ENCODE assay signal across 8 cellular contexts in the genomic region with DNA sequence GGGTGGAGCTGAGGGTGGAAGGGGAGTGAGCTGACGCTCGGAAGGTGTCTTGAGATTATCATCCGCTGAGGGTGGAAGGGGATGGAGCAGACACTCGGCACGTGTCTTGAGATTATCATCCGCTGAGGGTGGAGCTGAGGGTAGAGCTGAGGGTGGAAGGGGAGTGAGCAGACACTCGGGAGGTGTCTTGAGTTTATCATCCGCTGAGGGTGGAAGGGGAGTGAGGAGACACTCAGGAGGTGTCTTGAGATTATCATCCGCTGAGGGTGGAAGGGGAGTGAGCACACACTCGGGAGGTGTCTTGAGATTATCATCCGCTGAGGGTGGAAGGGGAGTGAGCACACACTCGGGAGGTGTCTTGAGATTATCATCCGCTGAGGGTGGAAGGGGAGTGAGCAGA. TPM values are rescaled to one million over a fixed set of nuclear protein-coding genes. Genes with fewer than 3 reads are reported as not detected.
DNase-seq lines count a peak whose midpoint lies in the region; ATAC-seq and TF ChIP-seq lines count a peak whose summit lies in the region.
"Not testable (repeated sequence)": the region's sequence is repeated elsewhere in the genome, so short reads cannot be mapped to it uniquely, and the experiment has no call there.

No MANE protein-coding gene starts in this region.

- not testable (repeated sequence) for H3K9ac ChIP-seq in HUES6 (ENCODE audit: low read length)

- not testable (repeated sequence) for H3K36me3 Mint-ChIP-seq in CD4-positive, alpha-beta T cell (ENCODE audit: low read depth); T-helper 2 cell treated with Interferon-gamma antibody and Interleukin-4, amounts not matched to agents 5 μg/mL and 100 μg/mL, for 36 hours (ENCODE audit: low read depth); activated CD4-positive, alpha-beta memory T cell treated with anti-CD3 and anti-CD28 coated beads, Interleukin-2, amount 10 ng/mL, durations not matched to agents 7 days and 5 days (ENCODE audit: low read depth); activated naive CD4-positive, alpha-beta T cell treated with anti-CD3 and anti-CD28 coated beads, Interleukin-2, amount 10 ng/mL, durations not matched to agents 7 days and 5 days; naive thymus-derived CD8-positive, alpha-beta T cell; stimulated activated naive CD8-positive, alpha-beta T cell treated with anti-CD3 and anti-CD28 coated beads, Interleukin-15, Interleukin-2, amounts not matched to agents 100 ng/mL and 50 ng/mL, for 24 hours (ENCODE audit: low read depth)

- not testable (repeated sequence) for TF ChIP-seq CTCF in CD4-positive, alpha-beta T cell (IDR thresholded peaks at IDR 0.05)

- H3K4me1 ChIP-seq in HUES6 (ENCODE audit: control insufficient read depth, insufficient read depth, low read length); effector memory CD4-positive, alpha-beta T cell (ENCODE audit: control insufficient read depth, insufficient read depth, low read length, poor library complexity, severe bottlenecking): not testable (repeated sequence)

- H3K27me3 ChIP-seq in CD4-positive, alpha-beta T cell (ENCODE audit: control insufficient read depth, insufficient read depth, low read length); effector memory CD4-positive, alpha-beta T cell (replicated peaks; ENCODE audit: control insufficient read depth, insufficient read depth, low read length, poor library complexity, severe bottlenecking): not testable (repeated sequence)
- peaks cover 13% of the 10 kb centered on the region for H3K27me3 ChIP-seq in HUES6 (ENCODE audit: control insufficient read depth, insufficient read depth, low read length)

- H3K4me3 ChIP-seq in HUES6 (ENCODE audit: low read depth, low read length): peak overlapping the region; percentile 44
- H3K4me3 ChIP-seq in effector memory CD4-positive, alpha-beta T cell (ENCODE audit: insufficient read depth, low read depth, low read length, poor library complexity, severe bottlenecking): not testable (repeated sequence)

- peak in 1 of 10 experiments; percentile 20 for DNase-seq in CD4-positive, alpha-beta T cell
- DNase-seq in T-helper 2 cell treated with Interferon-gamma antibody and Interleukin-4, amounts not matched to agents 5 μg/mL and 100 μg/mL, for 36 hours (ENCODE audit: low spot score); activated CD4-positive, alpha-beta memory T cell treated with anti-CD3 and anti-CD28 coated beads, Interleukin-2, amount 10 ng/mL, durations not matched to agents 7 days and 5 days; activated naive CD4-positive, alpha-beta T cell treated with anti-CD3 and anti-CD28 coated beads, Interleukin-2, amount 10 ng/mL, durations not matched to agents 7 days and 5 days: not testable (repeated sequence)
- DNase-seq in effector memory CD4-positive, alpha-beta T cell: peak in 2 of 3 donors; percentile 11 to 19
- DNase-seq in naive thymus-derived CD8-positive, alpha-beta T cell: peak in 4 of 10 donors; percentile 25 to 35 (median 32)

- POLR2A ChIA-PET in CD4-positive, alpha-beta T cell (lab: Charles Lee); activated CD4-positive, alpha-beta memory T cell treated with anti-CD3 and anti-CD28 coated beads, Interleukin-2, amount 10 ng/mL, durations not matched to agents 7 days and 5 days (lab: Charles Lee); naive thymus-derived CD8-positive, alpha-beta T cell (lab: Charles Lee): not testable (repeated sequence)

- not testable (repeated sequence) for H3K36me3 ChIP-seq in HUES6 (ENCODE audit: control insufficient read depth, insufficient read depth, low read length); effector memory CD4-positive, alpha-beta T cell (ENCODE audit: control insufficient read depth, insufficient read depth, low read length)

- not testable (repeated sequence) for H3K9me3 ChIP-seq in CD4-positive, alpha-beta T cell (ENCODE audit: control insufficient read depth, low read length); HUES6 (ENCODE audit: control insufficient read depth, insufficient read depth, low read depth, low read length); effector memory CD4-positive, alpha-beta T cell (ENCODE audit: control insufficient read depth, low read length)

- peak overlapping the region; percentile 86 for H3K4me3 Mint-ChIP-seq in CD4-positive, alpha-beta T cell
- H3K4me3 Mint-ChIP-seq in T-helper 2 cell treated with Interferon-gamma antibody and Interleukin-4, amounts not matched to agents 5 μg/mL and 100 μg/mL, for 36 hours: peak overlapping the region; percentile 74
- not testable (repeated sequence) for H3K4me3 Mint-ChIP-seq in activated CD4-positive, alpha-beta memory T cell treated with anti-CD3 and anti-CD28 coated beads, Interleukin-2, amount 10 ng/mL, durations not matched to agents 7 days and 5 days
- peak overlapping the region; percentile 70 for H3K4me3 Mint-ChIP-seq in activated naive CD4-positive, alpha-beta T cell treated with anti-CD3 and anti-CD28 coated beads, Interleukin-2, amount 10 ng/mL, durations not matched to agents 7 days and 5 days
- H3K4me3 Mint-ChIP-seq in naive thymus-derived CD8-positive, alpha-beta T cell: peak overlapping the region in 8 of 10 donors; percentile 31 to 87 (median 74)
- peak overlapping the region; percentile 49 for H3K4me3 Mint-ChIP-seq in stimulated activated naive CD8-positive, alpha-beta T cell treated with anti-CD3 and anti-CD28 coated beads, Interleukin-15, Interleukin-2, amounts not matched to agents 100 ng/mL and 50 ng/mL, for 24 hours

- H3K27me3 Mint-ChIP-seq in CD4-positive, alpha-beta T cell; T-helper 2 cell treated with Interferon-gamma antibody and Interleukin-4, amounts not matched to agents 5 μg/mL and 100 μg/mL, for 36 hours (ENCODE audit: low read depth); activated CD4-positive, alpha-beta memory T cell treated with anti-CD3 and anti-CD28 coated beads, Interleukin-2, amount 10 ng/mL, durations not matched to agents 7 days and 5 days; activated naive CD4-positive, alpha-beta T cell treated with anti-CD3 and anti-CD28 coated beads, Interleukin-2, amount 10 ng/mL, durations not matched to agents 7 days and 5 days; naive thymus-derived CD8-positive, alpha-beta T cell; stimulated activated naive CD8-positive, alpha-beta T cell treated with anti-CD3 and anti-CD28 coated beads, Interleukin-15, Interleukin-2, amounts not matched to agents 100 ng/mL and 50 ng/mL, for 24 hours: not testable (repeated sequence)

- peak overlapping the region; percentile 87 for H3K27ac Mint-ChIP-seq in CD4-positive, alpha-beta T cell
- H3K27ac Mint-ChIP-seq in T-helper 2 cell treated with Interferon-gamma antibody and Interleukin-4, amounts not matched to agents 5 μg/mL and 100 μg/mL, for 36 hours: peak overlapping the region; percentile 89
- peak overlapping the region; percentile 78 for H3K27ac Mint-ChIP-seq in activated CD4-positive, alpha-beta memory T cell treated with anti-CD3 and anti-CD28 coated beads, Interleukin-2, amount 10 ng/mL, durations not matched to agents 7 days and 5 days
- H3K27ac Mint-ChIP-seq in activated naive CD4-positive, alpha-beta T cell treated with anti-CD3 and anti-CD28 coated beads, Interleukin-2, amount 10 ng/mL, durations not matched to agents 7 days and 5 days: peak overlapping the region; percentile 82
- H3K27ac Mint-ChIP-seq in naive thymus-derived CD8-positive, alpha-beta T cell: peak overlapping the region in 6 of 10 donors; percentile 78 to 97 (median 89)
- H3K27ac Mint-ChIP-seq in stimulated activated naive CD8-positive, alpha-beta T cell treated with anti-CD3 and anti-CD28 coated beads, Interleukin-15, Interleukin-2, amounts not matched to agents 100 ng/mL and 50 ng/mL, for 24 hours: peak overlapping the region; percentile 45

- not testable (repeated sequence) for H3K27ac ChIP-seq in CD4-positive, alpha-beta T cell (ENCODE audit: low read depth, low read length); HUES6 (ENCODE audit: low read depth, low read length)
- H3K27ac ChIP-seq in effector memory CD4-positive, alpha-beta T cell (ENCODE audit: insufficient read depth, low read length, poor library complexity, severe bottlenecking): peak overlapping the region; percentile 37

- H3K9me3 Mint-ChIP-seq in CD4-positive, alpha-beta T cell; T-helper 2 cell treated with Interferon-gamma antibody and Interleukin-4, amounts not matched to agents 5 μg/mL and 100 μg/mL, for 36 hours; activated CD4-positive, alpha-beta memory T cell treated with anti-CD3 and anti-CD28 coated beads, Interleukin-2, amount 10 ng/mL, durations not matched to agents 7 days and 5 days; activated naive CD4-positive, alpha-beta T cell treated with anti-CD3 and anti-CD28 coated beads, Interleukin-2, amount 10 ng/mL, durations not matched to agents 7 days and 5 days; naive thymus-derived CD8-positive, alpha-beta T cell; stimulated activated naive CD8-positive, alpha-beta T cell treated with anti-CD3 and anti-CD28 coated beads, Interleukin-15, Interleukin-2, amounts not matched to agents 100 ng/mL and 50 ng/mL, for 24 hours: not testable (repeated sequence)

- ATAC-seq in CD4-positive, alpha-beta T cell (ENCODE audit: poor library complexity); naive thymus-derived CD8-positive, alpha-beta T cell: not testable (repeated sequence)

- intact Hi-C loops in CD4-positive, alpha-beta T cell (cut with DNase I, micrococcal nuclease): not testable (repeated sequence)

- H3K4me1 Mint-ChIP-seq in CD4-positive, alpha-beta T cell (ENCODE audit: low read depth); T-helper 2 cell treated with Interferon-gamma antibody and Interleukin-4, amounts not matched to agents 5 μg/mL and 100 μg/mL, for 36 hours (ENCODE audit: low read depth); activated CD4-positive, alpha-beta memory T cell treated with anti-CD3 and anti-CD28 coated beads, Interleukin-2, amount 10 ng/mL, durations not matched to agents 7 days and 5 days; activated naive CD4-positive, alpha-beta T cell treated with anti-CD3 and anti-CD28 coated beads, Interleukin-2, amount 10 ng/mL, durations not matched to agents 7 days and 5 days; naive thymus-derived CD8-positive, alpha-beta T cell; stimulated activated naive CD8-positive, alpha-beta T cell treated with anti-CD3 and anti-CD28 coated beads, Interleukin-15, Interleukin-2, amounts not matched to agents 100 ng/mL and 50 ng/mL, for 24 hours (ENCODE audit: low read depth): not testable (repeated sequence)

- CTCF ChIA-PET in CD4-positive, alpha-beta T cell (lab: Charles Lee); activated CD4-positive, alpha-beta memory T cell treated with anti-CD3 and anti-CD28 coated beads, Interleukin-2, amount 10 ng/mL, durations not matched to agents 7 days and 5 days (lab: Charles Lee); activated naive CD4-positive, alpha-beta T cell treated with anti-CD3 and anti-CD28 coated beads, Interleukin-2, amount 10 ng/mL, durations not matched to agents 7 days and 5 days (lab: Charles Lee): not testable (repeated sequence)

RNA-seq across cellular contexts. Expression of a gene that starts 20.4 kb away (rescaled TPM):
- total RNA-seq in CD4-positive, alpha-beta T cell: 100 to 1,000 TPM; 185 to 206 TPM
- 100 to 1,000 TPM in 1 of 2 experiments, 10 to 100 TPM in 1; 96.4 to 108 TPM for total RNA-seq in activated CD4-positive, alpha-beta memory T cell treated with anti-CD3 and anti-CD28 coated beads, Interleukin-2, amount 10 ng/mL, durations not matched to agents 7 days and 5 days
- total RNA-seq in naive thymus-derived CD8-positive, alpha-beta T cell: 100 to 1,000 TPM; 292 to 325 TPM
- polyA plus RNA-seq in naive thymus-derived CD8-positive, alpha-beta T cell: 1 to 10 TPM; 5.2 to 6.0 (median 5.3) TPM
